24 cellular contexts compared by ENCODE assay signal in the genomic region with DNA sequence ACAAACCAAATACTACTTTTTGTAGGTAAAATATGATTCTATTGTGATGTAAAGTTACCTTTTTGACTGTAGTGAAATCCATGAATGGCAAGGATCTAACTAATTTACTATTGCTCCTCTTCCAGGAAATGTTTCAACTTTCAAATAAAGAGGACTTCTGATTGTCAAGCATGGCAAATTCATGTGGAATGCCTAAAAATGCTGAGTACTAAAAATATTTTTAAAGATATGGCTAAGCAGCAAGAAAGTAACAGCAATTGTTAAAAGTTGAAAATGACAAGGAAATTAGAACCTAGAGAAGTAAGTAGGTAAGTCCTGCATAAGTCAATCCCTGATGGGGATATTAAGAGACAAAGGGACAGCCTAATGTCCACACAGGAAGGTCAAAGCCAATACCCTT.
"Had no signal": no experiment of that assay in that cellular context is flagged by ENCODE, and none has a peak within 500 bp of the region (broad histone marks: within the 10 kb centered on the region; RNA-seq: fewer than 3 reads in every experiment).

No MANE protein-coding gene starts in this region.

- H3K4me3 ChIP-seq: breast epithelium, esophagus muscularis mucosa, heart right ventricle, pancreas, prostate gland, testis had no signal

- ATAC-seq: activated CD8-positive, alpha-beta memory T cell treated with anti-CD3 and anti-CD28 coated beads, Interleukin-2, amount 10 ng/mL, durations not matched to agents 7 days and 5 days; foreskin keratinocyte; heart right ventricle; pancreas had no signal

- H3K9me3 Mint-ChIP-seq: activated CD4-positive, alpha-beta memory T cell treated with anti-CD3 and anti-CD28 coated beads, Interleukin-2, amount 10 ng/mL, durations not matched to agents 7 days and 5 days; activated CD4-positive, alpha-beta T cell treated with anti-CD3 and anti-CD28 coated beads, Interleukin-2, amount 10 ng/mL, durations not matched to agents 24 days and 14 days; central memory CD8-positive, alpha-beta T cell; dendritic cell treated with granulocyte-macrophage colony-stimulating factor and Interleukin-4, amounts not matched to agents 40 ng/mL and 50 ng/mL, for 4 days; naive B cell; neural crest cell had no signal

- H3K27me3 Mint-ChIP-seq: activated CD4-positive, alpha-beta memory T cell treated with anti-CD3 and anti-CD28 coated beads, Interleukin-2, amount 10 ng/mL, durations not matched to agents 7 days and 5 days; activated CD4-positive, alpha-beta T cell treated with anti-CD3 and anti-CD28 coated beads, Interleukin-2, amount 10 ng/mL, durations not matched to agents 24 days and 14 days; central memory CD8-positive, alpha-beta T cell; dendritic cell treated with granulocyte-macrophage colony-stimulating factor and Interleukin-4, amounts not matched to agents 40 ng/mL and 50 ng/mL, for 4 days; naive B cell had no signal

- H3K27me3 ChIP-seq: breast epithelium, esophagus muscularis mucosa, foreskin keratinocyte, heart right ventricle, pancreas, testis had no signal

- H3K27ac Mint-ChIP-seq: activated CD4-positive, alpha-beta memory T cell treated with anti-CD3 and anti-CD28 coated beads, Interleukin-2, amount 10 ng/mL, durations not matched to agents 7 days and 5 days; activated CD4-positive, alpha-beta T cell treated with anti-CD3 and anti-CD28 coated beads, Interleukin-2, amount 10 ng/mL, durations not matched to agents 24 days and 14 days; activated CD8-positive, alpha-beta memory T cell treated with anti-CD3 and anti-CD28 coated beads, Interleukin-2, amount 10 ng/mL, durations not matched to agents 7 days and 5 days; dendritic cell treated with granulocyte-macrophage colony-stimulating factor and Interleukin-4, amounts not matched to agents 40 ng/mL and 50 ng/mL, for 4 days had no signal

- H3K9me3 ChIP-seq: breast epithelium, esophagus muscularis mucosa, pancreas, prostate gland, testis had no signal

- H3K27ac ChIP-seq: breast epithelium, esophagus muscularis mucosa, foreskin keratinocyte, pancreas, prostate gland, testis had no signal

- H3K4me1 ChIP-seq: breast epithelium, prostate gland, testis had no signal

- H3K4me3 Mint-ChIP-seq: activated CD4-positive, alpha-beta memory T cell treated with anti-CD3 and anti-CD28 coated beads, Interleukin-2, amount 10 ng/mL, durations not matched to agents 7 days and 5 days; activated CD4-positive, alpha-beta T cell treated with anti-CD3 and anti-CD28 coated beads, Interleukin-2, amount 10 ng/mL, durations not matched to agents 24 days and 14 days; activated CD8-positive, alpha-beta memory T cell treated with anti-CD3 and anti-CD28 coated beads, Interleukin-2, amount 10 ng/mL, durations not matched to agents 7 days and 5 days; central memory CD8-positive, alpha-beta T cell; dendritic cell treated with granulocyte-macrophage colony-stimulating factor and Interleukin-4, amounts not matched to agents 40 ng/mL and 50 ng/mL, for 4 days; mesothelial cell of epicardium; neural crest cell had no signal

- DNase-seq: activated CD4-positive, alpha-beta memory T cell treated with anti-CD3 and anti-CD28 coated beads, Interleukin-2, amount 10 ng/mL, durations not matched to agents 7 days and 5 days; activated CD4-positive, alpha-beta T cell treated with anti-CD3 and anti-CD28 coated beads, Interleukin-2, amount 10 ng/mL, durations not matched to agents 24 days and 14 days; activated CD8-positive, alpha-beta memory T cell treated with anti-CD3 and anti-CD28 coated beads, Interleukin-2, amount 10 ng/mL, durations not matched to agents 7 days and 5 days; activated gamma-delta T cell treated with Interleukin-2 at 50 U/mL for 16 hours; amygdala; effector CD4-positive, alpha-beta T cell; foreskin keratinocyte; heart right ventricle; naive B cell; nucleus accumbens; pancreas; stimulated activated CD4-positive, alpha-beta T cell treated with anti-CD3 and anti-CD28 coated beads, Interleukin-15, amount 100 ng/mL, for 24 hours; stimulated activated CD4-positive, alpha-beta T cell treated with anti-CD3 and anti-CD28 coated beads, Interleukin-2, amount 100 ng/mL, for 24 hours; stimulated activated naive CD4-positive, alpha-beta T cell; T-helper 1 cell; testis; trophoblast cell had no signal

- H3K4me1 Mint-ChIP-seq: central memory CD8-positive, alpha-beta T cell had no signal

- H3K36me3 ChIP-seq: breast epithelium, esophagus muscularis mucosa, heart right ventricle, pancreas, prostate gland had no signal
